Comparison of ENCODE assay signal across 1 cellular context in the genomic region with DNA sequence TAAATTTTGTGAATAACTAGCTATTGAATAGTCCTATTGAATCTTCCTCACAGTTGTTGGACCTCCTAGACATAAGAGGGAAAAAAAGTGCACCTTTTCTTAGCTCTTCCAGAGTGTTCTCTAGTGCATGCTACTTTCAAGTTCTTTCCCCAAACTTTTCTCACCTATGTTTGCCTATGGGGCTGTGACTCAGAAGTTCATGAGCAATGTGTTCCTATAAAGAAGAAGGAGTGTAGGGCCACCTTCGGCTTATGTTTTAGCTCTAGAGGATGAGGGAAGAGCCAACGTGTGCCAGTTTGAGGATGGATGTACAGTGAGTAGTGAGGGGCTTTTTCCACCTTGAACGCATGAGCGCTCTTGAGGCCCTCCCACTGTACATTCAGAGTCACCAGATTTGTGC.
TF ChIP-seq lines count a peak whose summit lies in the region.

No MANE protein-coding gene starts in this region.

TF ChIP-seq in HepG2, 621 proteins besides CTCF, POLR2A, EP300 and RAD21:
- TF ChIP-seq MAX (IDR thresholded peaks at IDR 0.05): 0 out of 2 replicates have a peak, but pooled peaks have one; percentile 37
- TF ChIP-seq TBX2 (CRISPR knock-in tag; IDR thresholded peaks at IDR 0.05; ENCODE audit: borderline replicate concordance): peak; percentile 15; the same call in 1 of the 2 replicates
- TF ChIP-seq MTF1 (CRISPR knock-in tag; IDR thresholded peaks at IDR 0.05): no peak
- 0 out of 2 replicates have a peak, but pooled peaks have one; percentile 20 for TF ChIP-seq MEIS1 (CRISPR knock-in tag; IDR thresholded peaks at IDR 0.05; ENCODE audit: borderline replicate concordance)
- TF ChIP-seq RARA (CRISPR knock-in tag; IDR thresholded peaks at IDR 0.05): no peak
- no peak for TF ChIP-seq HNF1A (IDR thresholded peaks at IDR 0.05; ENCODE audit: low read depth)
- 0 out of 2 replicates have a peak, but pooled peaks have one; percentile 34 for TF ChIP-seq HNF1A (CRISPR knock-in tag; IDR thresholded peaks at IDR 0.05; ENCODE audit: borderline replicate concordance)
- TF ChIP-seq ZNF775 (CRISPR knock-in tag; IDR thresholded peaks at IDR 0.05; ENCODE audit: borderline replicate concordance): 0 out of 2 replicates have a peak, but pooled peaks have one; percentile 22
- TF ChIP-seq, protein P1, sequence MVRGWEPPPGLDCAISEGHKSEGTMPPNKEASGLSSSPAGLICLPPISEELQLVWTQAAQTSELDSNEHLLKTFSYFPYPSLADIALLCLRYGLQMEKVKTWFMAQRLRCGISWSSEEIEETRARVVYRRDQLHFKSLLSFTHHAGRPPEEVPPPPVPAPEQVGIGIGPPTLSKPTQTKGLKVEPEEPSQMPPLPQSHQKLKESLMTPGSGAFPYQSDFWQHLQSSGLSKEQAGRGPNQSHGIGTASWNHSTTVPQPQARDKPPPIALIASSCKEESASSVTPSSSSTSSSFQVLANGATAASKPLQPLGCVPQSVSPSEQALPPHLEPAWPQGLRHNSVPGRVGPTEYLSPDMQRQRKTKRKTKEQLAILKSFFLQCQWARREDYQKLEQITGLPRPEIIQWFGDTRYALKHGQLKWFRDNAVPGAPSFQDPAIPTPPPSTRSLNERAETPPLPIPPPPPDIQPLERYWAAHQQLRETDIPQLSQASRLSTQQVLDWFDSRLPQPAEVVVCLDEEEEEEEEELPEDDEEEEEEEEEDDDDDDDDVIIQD (CRISPR knock-in tag; IDR thresholded peaks at IDR 0.05; ENCODE audit: low read depth): no peak
- TF ChIP-seq ZNF138 (CRISPR knock-in tag; IDR thresholded peaks at IDR 0.05; ENCODE audit: low read depth): no peak
TF ChIP-seq in HepG2: peak in this region for 5.
